In genomic region chr5:40973364-40974004, GRCh38 we compare ENCODE assay signal across 30 cellular contexts.
"Had no signal": no experiment of that assay in that cellular context is flagged by ENCODE, and none has a peak within 500 bp of the region (broad histone marks: within the 10 kb centered on the region; RNA-seq: fewer than 3 reads in every experiment).

No MANE protein-coding gene starts in this region.

- H3K27me3 ChIP-seq: brain microvascular endothelial cell, foreskin keratinocyte, gastrocnemius medialis, heart left ventricle had no signal

- H3K36me3 ChIP-seq: brain microvascular endothelial cell, esophagus muscularis mucosa, gastrocnemius medialis, WERI-Rb-1 had no signal

- DNase-seq: activated B cell treated with CpG ODN at 0.5 μM for 24 hours; activated CD4-positive, alpha-beta T cell treated with anti-CD3 and anti-CD28 coated beads for 48 hours; activated CD4-positive, alpha-beta T cell treated with anti-CD3 and anti-CD28 coated beads, Interleukin-2, amount 50 U/mL, for 1 hour; activated CD4-positive, alpha-beta T cell treated with anti-CD3 and anti-CD28 coated beads, Interleukin-2, amount 50 U/mL, for 48 hours; activated CD8-positive, alpha-beta memory T cell treated with anti-CD3 and anti-CD28 coated beads for 24 hours; activated CD8-positive, alpha-beta T cell treated with anti-CD3 and anti-CD28 coated beads for 36 hours; activated effector memory CD4-positive, alpha-beta T cell treated with Interleukin-2 at 50 U/mL for 16 hours; activated gamma-delta T cell treated with Interleukin-2 at 50 U/mL for 16 hours; activated naive CD4-positive, alpha-beta T cell treated with anti-CD3 and anti-CD28 coated beads, Interleukin-2, amount 50 U/mL, for 16 hours; activated naive CD4-positive, alpha-beta T cell treated with Interleukin-2 at 50 U/mL for 16 hours; activated T-cell treated with anti-CD3 and anti-CD28 coated beads, Interleukin-2, amount 50 U/mL, for 4 hours; amniotic stem cell; anterior cingulate cortex; brain microvascular endothelial cell; dermis blood vessel endothelial cell; effector CD4-positive, alpha-beta T cell; effector memory CD8-positive, alpha-beta T cell; erythroblast; foreskin keratinocyte; gastrocnemius medialis; glutamatergic neuron; heart left ventricle; T1000; WERI-Rb-1 had no signal

- ATAC-seq: activated CD4-positive, CD25-positive, alpha-beta regulatory T cell treated with anti-CD3 and anti-CD28 coated beads, Interleukin-2, amount 50 U/mL, for 24 hours; activated CD8-positive, alpha-beta T cell treated with anti-CD3 and anti-CD28 coated beads for 36 hours; activated T-cell treated with anti-CD3 and anti-CD28 coated beads, Interleukin-2, amount 50 U/mL, for 4 hours; activated T-helper 17 cell treated with anti-CD3 and anti-CD28 coated beads, Interleukin-2, amount 50 U/mL, for 72 hours; effector memory CD8-positive, alpha-beta T cell; foreskin keratinocyte; gastrocnemius medialis; heart left ventricle had no signal

- H3K9me3 ChIP-seq: esophagus muscularis mucosa, gastrocnemius medialis, heart left ventricle had no signal

- FAIRE-seq: astrocyte, bronchial epithelial cell had no signal

- H3K4me3 ChIP-seq: coronary artery, esophagus muscularis mucosa, gastrocnemius medialis, heart left ventricle had no signal

- H3K27ac ChIP-seq: brain microvascular endothelial cell, coronary artery, esophagus muscularis mucosa, foreskin keratinocyte, gastrocnemius medialis, heart left ventricle, WERI-Rb-1 had no signal

- H3K4me1 ChIP-seq: esophagus muscularis mucosa, foreskin keratinocyte, gastrocnemius medialis, heart left ventricle had no signal
